Comparison of ENCODE assay signal across 7 cellular contexts in genomic region chr5:99028170-99028569, GRCh38.
DNase-seq lines count a peak whose midpoint lies in the region; ATAC-seq, FAIRE-seq and TF ChIP-seq lines count a peak whose summit lies in the region.
"Not testable (repeated sequence)": the region's sequence is repeated elsewhere in the genome, so short reads cannot be mapped to it uniquely, and the experiment has no call there.

No MANE protein-coding gene starts in this region.

- H3K27ac ChIP-seq in angular gyrus (ENCODE audit: low read depth, low read length): peak overlapping the region; percentile 26

- not testable (repeated sequence) for H3K4me3 Mint-ChIP-seq in CD14-positive monocyte
- peak overlapping the region; percentile 53 for H3K4me3 Mint-ChIP-seq in T-helper 2 cell treated with Interferon-gamma antibody and Interleukin-4, amounts not matched to agents 5 μg/mL and 100 μg/mL, for 36 hours
- H3K4me3 Mint-ChIP-seq in activated T-cell treated with anti-CD3 and anti-CD28 coated beads, Interleukin-2, amount 50 U/mL, for 72 hours: peak overlapping the region; percentile 33 to 56
- H3K4me3 Mint-ChIP-seq in natural killer cell treated with Interleukin-12 subunit alpha and Interleukin-12 subunit beta and Interleukin-15 and Interleukin-18, amount 100 ng/mL, for 72 hours: peak overlapping the region; percentile 66

- peak overlapping the region; percentile 84 to 96 (median 91) for H3K27ac Mint-ChIP-seq in CD14-positive monocyte
- H3K27ac Mint-ChIP-seq in T-helper 2 cell treated with Interferon-gamma antibody and Interleukin-4, amounts not matched to agents 5 μg/mL and 100 μg/mL, for 36 hours: peak overlapping the region; percentile 74
- H3K27ac Mint-ChIP-seq in activated T-cell treated with anti-CD3 and anti-CD28 coated beads, Interleukin-2, amount 50 U/mL, for 72 hours: peak overlapping the region; percentile 38
- H3K27ac Mint-ChIP-seq in natural killer cell treated with Interleukin-12 subunit alpha and Interleukin-12 subunit beta and Interleukin-15 and Interleukin-18, amount 100 ng/mL, for 72 hours: peak overlapping the region; percentile 31 to 42

- TF ChIP-seq POLR2A in GM12892 (IDR thresholded peaks at IDR 0.05; ENCODE audit: low read depth, low read length): not testable (repeated sequence)

- DNase-seq in CD14-positive monocyte (ENCODE audit: low spot score); GM12892 (ENCODE audit: insufficient read length); T-helper 2 cell treated with Interferon-gamma antibody and Interleukin-4, amounts not matched to agents 5 μg/mL and 100 μg/mL, for 36 hours (ENCODE audit: low spot score); activated T-cell treated with anti-CD3 and anti-CD28 coated beads, Interleukin-2, amount 50 U/mL, for 72 hours; natural killer cell treated with Interleukin-12 subunit alpha and Interleukin-12 subunit beta and Interleukin-15 and Interleukin-18, amount 100 ng/mL, for 72 hours (ENCODE audit: low spot score): not testable (repeated sequence)
- peak; percentile 21 for DNase-seq in NAMALWA (ENCODE audit: low spot score)

- intact Hi-C loops in CD14-positive monocyte (cut with micrococcal nuclease): not testable (repeated sequence)

- H3K4me1 Mint-ChIP-seq in CD14-positive monocyte: peaks cover 81% of the 10 kb centered on the region
- peaks cover 49% of the 10 kb centered on the region for H3K4me1 Mint-ChIP-seq in T-helper 2 cell treated with Interferon-gamma antibody and Interleukin-4, amounts not matched to agents 5 μg/mL and 100 μg/mL, for 36 hours (ENCODE audit: low read depth)
- H3K4me1 Mint-ChIP-seq in activated T-cell treated with anti-CD3 and anti-CD28 coated beads, Interleukin-2, amount 50 U/mL, for 72 hours (ENCODE audit: low read depth): peaks cover 62% of the 10 kb centered on the region
- H3K4me1 Mint-ChIP-seq in natural killer cell treated with Interleukin-12 subunit alpha and Interleukin-12 subunit beta and Interleukin-15 and Interleukin-18, amount 100 ng/mL, for 72 hours (ENCODE audit: low read depth in 2 of 2): peaks cover 26 to 46% of the 10 kb centered on the region in 2 donors

- not testable (repeated sequence) for H3K27me3 Mint-ChIP-seq in CD14-positive monocyte (ENCODE audit: low read depth in 3 of 3); T-helper 2 cell treated with Interferon-gamma antibody and Interleukin-4, amounts not matched to agents 5 μg/mL and 100 μg/mL, for 36 hours (ENCODE audit: low read depth); activated T-cell treated with anti-CD3 and anti-CD28 coated beads, Interleukin-2, amount 50 U/mL, for 72 hours (ENCODE audit: low read depth); natural killer cell treated with Interleukin-12 subunit alpha and Interleukin-12 subunit beta and Interleukin-15 and Interleukin-18, amount 100 ng/mL, for 72 hours

- H3K9me3 Mint-ChIP-seq in CD14-positive monocyte; T-helper 2 cell treated with Interferon-gamma antibody and Interleukin-4, amounts not matched to agents 5 μg/mL and 100 μg/mL, for 36 hours; activated T-cell treated with anti-CD3 and anti-CD28 coated beads, Interleukin-2, amount 50 U/mL, for 72 hours; natural killer cell treated with Interleukin-12 subunit alpha and Interleukin-12 subunit beta and Interleukin-15 and Interleukin-18, amount 100 ng/mL, for 72 hours: not testable (repeated sequence)

- not testable (repeated sequence) for ATAC-seq in activated T-cell treated with anti-CD3 and anti-CD28 coated beads, Interleukin-2, amount 50 U/mL, for 72 hours (replicated peaks in 1 of 2); natural killer cell treated with Interleukin-12 subunit alpha and Interleukin-12 subunit beta and Interleukin-15 and Interleukin-18, amount 100 ng/mL, for 72 hours

- H3K36me3 Mint-ChIP-seq in CD14-positive monocyte; T-helper 2 cell treated with Interferon-gamma antibody and Interleukin-4, amounts not matched to agents 5 μg/mL and 100 μg/mL, for 36 hours (ENCODE audit: low read depth); activated T-cell treated with anti-CD3 and anti-CD28 coated beads, Interleukin-2, amount 50 U/mL, for 72 hours (ENCODE audit: insufficient read depth in 2 of 2); natural killer cell treated with Interleukin-12 subunit alpha and Interleukin-12 subunit beta and Interleukin-15 and Interleukin-18, amount 100 ng/mL, for 72 hours: not testable (repeated sequence)

- FAIRE-seq in GM12892 (lab: Jason Lieb, UNC): peak; percentile 69

- TF ChIP-seq CTCF in CD14-positive monocyte (IDR thresholded peaks at IDR 0.05): not testable (repeated sequence)

Comparison
In these comparisons a context has a peak if more than half of its experiments do, and no peak if none do; other contexts are left out.
1. H3K27ac Mint-ChIP-seq: peak in every context shown above with its lines; median percentile 91 in CD14-positive monocyte; 74 in T-helper 2 cell treated with Interferon-gamma antibody and Interleukin-4, amounts not matched to agents 5 μg/mL and 100 μg/mL, for 36 hours; 38 in activated T-cell treated with anti-CD3 and anti-CD28 coated beads, Interleukin-2, amount 50 U/mL, for 72 hours; 36 in natural killer cell treated with Interleukin-12 subunit alpha and Interleukin-12 subunit beta and Interleukin-15 and Interleukin-18, amount 100 ng/mL, for 72 hours.